Comparison of ENCODE assay signal across 25 cellular contexts in the genomic region with DNA sequence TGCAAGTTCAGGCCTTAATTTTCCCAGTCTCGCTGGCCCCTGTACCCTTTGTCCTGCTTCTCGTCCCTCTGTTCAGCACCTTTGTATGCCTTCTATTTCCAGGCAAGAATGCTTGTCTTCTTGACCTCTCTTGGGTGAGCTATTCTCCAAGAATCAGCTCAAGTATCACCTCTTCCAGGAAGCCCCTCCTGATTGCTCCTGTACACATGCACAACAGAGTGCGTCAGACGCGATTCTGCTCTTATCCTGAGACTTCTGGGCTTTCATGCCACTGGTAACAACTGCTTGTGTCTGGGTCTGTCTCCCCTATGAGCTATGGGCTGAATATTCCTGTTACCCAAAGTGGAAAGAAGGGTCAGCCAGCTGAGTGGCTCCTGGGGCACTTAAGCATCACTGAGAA.
"Had no signal": no experiment of that assay in that cellular context is flagged by ENCODE, and none has a peak within 500 bp of the region (broad histone marks: within the 10 kb centered on the region; RNA-seq: fewer than 3 reads in every experiment).

No MANE protein-coding gene starts in this region.

- H3K9me3 ChIP-seq: adrenal gland, ascending aorta, body of pancreas, breast epithelium had no signal

- H3K27me3 ChIP-seq: adrenal gland, ascending aorta, body of pancreas, brain microvascular endothelial cell, breast epithelium, cardiac muscle cell had no signal

- ATAC-seq: activated naive CD4-positive, alpha-beta T cell treated with anti-CD3 and anti-CD28 coated beads, Interleukin-2, amount 50 U/mL, for 72 hours; activated naive CD8-positive, alpha-beta T cell treated with anti-CD3 and anti-CD28 coated beads, Interleukin-2, amount 50 U/mL, for 24 hours; activated T-cell treated with anti-CD3 and anti-CD28 coated beads, Interleukin-2, amount 50 U/mL, for 4 hours; activated T-cell treated with anti-CD3 and anti-CD28 coated beads, Interleukin-2, amount 50 U/mL, for 72 hours; activated T-helper 17 cell treated with anti-CD3 and anti-CD28 coated beads, Interleukin-2, amount 50 U/mL, for 72 hours; body of pancreas had no signal

- H3K4me3 ChIP-seq: adrenal gland, ascending aorta, body of pancreas, breast epithelium, cardiac muscle cell had no signal

- H3K27ac ChIP-seq: adrenal gland, ascending aorta, body of pancreas, brain microvascular endothelial cell, breast epithelium, cardiac muscle cell had no signal

- H3K4me1 ChIP-seq: adrenal gland, ascending aorta, body of pancreas, breast epithelium had no signal

- FAIRE-seq: astrocyte, bronchial epithelial cell had no signal

- H3K36me3 ChIP-seq: adrenal gland, ascending aorta, brain microvascular endothelial cell, breast epithelium, cardiac muscle cell had no signal

- DNase-seq: activated effector memory CD4-positive, alpha-beta T cell treated with anti-CD3 and anti-CD28 coated beads, Interleukin-2, amount 50 U/mL, for 16 hours; activated effector memory CD4-positive, alpha-beta T cell treated with Interleukin-2 at 50 U/mL for 16 hours; activated gamma-delta T cell; activated gamma-delta T cell treated with Interleukin-2 at 50 U/mL for 16 hours; activated naive CD4-positive, alpha-beta T cell; activated naive CD4-positive, alpha-beta T cell treated with anti-CD3 and anti-CD28 coated beads, Interleukin-2, amount 50 U/mL, for 16 hours; activated naive CD4-positive, alpha-beta T cell treated with Interleukin-2 at 50 U/mL for 16 hours; activated T-cell treated with anti-CD3 and anti-CD28 coated beads, Interleukin-2, amount 50 U/mL, for 24 hours; activated T-cell treated with anti-CD3 and anti-CD28 coated beads, Interleukin-2, amount 50 U/mL, for 4 hours; amniotic stem cell; aorta; brain microvascular endothelial cell; central memory CD4-positive, alpha-beta T cell; cerebellar nuclear complex had no signal
